In genomic region chr6:34102099-34102656, GRCh38 we compare ENCODE assay signal across 29 cellular contexts. TPM values are rescaled to one million over a fixed set of nuclear protein-coding genes. Genes with fewer than 3 reads are reported as not detected.
"Had no signal": no experiment of that assay in that cellular context is flagged by ENCODE, and none has a peak within 500 bp of the region (broad histone marks: within the 10 kb centered on the region; RNA-seq: fewer than 3 reads in every experiment).

No MANE protein-coding gene starts in this region.

- H3K9me3 ChIP-seq: gastrocnemius medialis, heart left ventricle, left lung, prostate gland, right atrium auricular region, suprapubic skin had no signal

- H3K4me1 ChIP-seq: gastrocnemius medialis, heart left ventricle, left lung, parathyroid adenoma, prostate gland, right atrium auricular region had no signal

- H3K36me3 ChIP-seq: gastrocnemius medialis, heart left ventricle, left lung, neural progenitor cell, prostate gland, right atrium auricular region, suprapubic skin had no signal

- H3K27me3 Mint-ChIP-seq: stimulated activated naive CD8-positive, alpha-beta T cell treated with anti-CD3 and anti-CD28 coated beads, Interleukin-15, amount 100 ng/mL, for 72 hours had no signal

- H3K4me3 Mint-ChIP-seq: mesothelial cell of epicardium; naive thymus-derived CD4-positive, alpha-beta T cell; nephron; neural progenitor cell; stimulated activated naive CD8-positive, alpha-beta T cell treated with anti-CD3 and anti-CD28 coated beads, Interleukin-15, amount 100 ng/mL, for 72 hours had no signal

- H3K27me3 ChIP-seq: gastrocnemius medialis, hepatocyte, neural progenitor cell, right atrium auricular region had no signal

- H3K27ac Mint-ChIP-seq: mesothelial cell of epicardium; naive thymus-derived CD4-positive, alpha-beta T cell; nephron; neural progenitor cell; stimulated activated naive CD8-positive, alpha-beta T cell treated with anti-CD3 and anti-CD28 coated beads, Interleukin-15, amount 100 ng/mL, for 72 hours had no signal

- FAIRE-seq: kidney had no signal

- H3K9ac ChIP-seq: neural progenitor cell, parathyroid adenoma had no signal

- H3K27ac ChIP-seq: coronary artery, gastrocnemius medialis, heart left ventricle, hepatocyte, left lung, neural progenitor cell, parathyroid adenoma, prostate gland, right atrium auricular region, suprapubic skin had no signal

- H3K36me3 Mint-ChIP-seq: mesothelial cell of epicardium, neural progenitor cell had no signal

- H3K4me3 ChIP-seq: coronary artery, gastrocnemius medialis, heart left ventricle, hepatocyte, left lung, neural progenitor cell, prostate gland, right atrium auricular region, smooth muscle cell, suprapubic skin had no signal

- H3K79me2 ChIP-seq: hepatocyte, parathyroid adenoma had no signal

- H3K4me2 ChIP-seq: hepatocyte, neural progenitor cell, smooth muscle cell had no signal

- DNase-seq: dermis blood vessel endothelial cell; effector memory CD4-positive, alpha-beta T cell; foreskin fibroblast; gastrocnemius medialis; heart left ventricle; kidney; left lung; mesenchymal stem cell; naive thymus-derived CD4-positive, alpha-beta T cell; stimulated activated CD4-positive, alpha-beta T cell treated with anti-CD3 and anti-CD28 coated beads, Interleukin-12 subunit alpha, Interleukin-12 subunit beta, amount 100 ng/mL, for 4 hours; stimulated activated CD4-positive, alpha-beta T cell treated with anti-CD3 and anti-CD28 coated beads, Interleukin-1b, Interleukin-23, amount 100 ng/mL, for 48 hours; stimulated activated CD4-positive, alpha-beta T cell treated with anti-CD3 and anti-CD28 coated beads, Interleukin-4, amount 100 ng/mL, for 1 hour; stimulated activated CD8-positive, alpha-beta memory T cell treated with anti-CD3 and anti-CD28 coated beads, Interleukin-4, amount 100 ng/mL, for 48 hours; stimulated activated naive CD4-positive, alpha-beta T cell; stimulated activated naive CD8-positive, alpha-beta T cell treated with anti-CD3 and anti-CD28 coated beads, Interleukin-15, amount 100 ng/mL, for 72 hours; trophoblast cell had no signal

- H2AFZ ChIP-seq: hepatocyte, neural progenitor cell, parathyroid adenoma had no signal

- H3K9me3 Mint-ChIP-seq: mesothelial cell of epicardium; naive thymus-derived CD4-positive, alpha-beta T cell; nephron; neural progenitor cell; stimulated activated naive CD8-positive, alpha-beta T cell treated with anti-CD3 and anti-CD28 coated beads, Interleukin-15, amount 100 ng/mL, for 72 hours had no signal

- H3K4me1 Mint-ChIP-seq: mesothelial cell of epicardium; naive thymus-derived CD4-positive, alpha-beta T cell; nephron; neural progenitor cell; stimulated activated naive CD8-positive, alpha-beta T cell treated with anti-CD3 and anti-CD28 coated beads, Interleukin-15, amount 100 ng/mL, for 72 hours had no signal

- ATAC-seq: gastrocnemius medialis; heart left ventricle; left lung; naive thymus-derived CD4-positive, alpha-beta T cell; sciatic nerve; stimulated activated naive CD8-positive, alpha-beta T cell treated with anti-CD3 and anti-CD28 coated beads, Interleukin-15, amount 100 ng/mL, for 72 hours had no signal

RNA-seq across cellular contexts. Expression of gene GRM4, which starts 43.7 kb away (rescaled TPM):
- total RNA-seq: dermis blood vessel endothelial cell; kidney; left lung; lung microvascular endothelial cell; mucosa of gallbladder; naive thymus-derived CD4-positive, alpha-beta T cell; right atrium auricular region; sciatic nerve; smooth muscle cell; suprapubic skin had no signal
